8 cellular contexts compared by ENCODE assay signal in the genomic region with DNA sequence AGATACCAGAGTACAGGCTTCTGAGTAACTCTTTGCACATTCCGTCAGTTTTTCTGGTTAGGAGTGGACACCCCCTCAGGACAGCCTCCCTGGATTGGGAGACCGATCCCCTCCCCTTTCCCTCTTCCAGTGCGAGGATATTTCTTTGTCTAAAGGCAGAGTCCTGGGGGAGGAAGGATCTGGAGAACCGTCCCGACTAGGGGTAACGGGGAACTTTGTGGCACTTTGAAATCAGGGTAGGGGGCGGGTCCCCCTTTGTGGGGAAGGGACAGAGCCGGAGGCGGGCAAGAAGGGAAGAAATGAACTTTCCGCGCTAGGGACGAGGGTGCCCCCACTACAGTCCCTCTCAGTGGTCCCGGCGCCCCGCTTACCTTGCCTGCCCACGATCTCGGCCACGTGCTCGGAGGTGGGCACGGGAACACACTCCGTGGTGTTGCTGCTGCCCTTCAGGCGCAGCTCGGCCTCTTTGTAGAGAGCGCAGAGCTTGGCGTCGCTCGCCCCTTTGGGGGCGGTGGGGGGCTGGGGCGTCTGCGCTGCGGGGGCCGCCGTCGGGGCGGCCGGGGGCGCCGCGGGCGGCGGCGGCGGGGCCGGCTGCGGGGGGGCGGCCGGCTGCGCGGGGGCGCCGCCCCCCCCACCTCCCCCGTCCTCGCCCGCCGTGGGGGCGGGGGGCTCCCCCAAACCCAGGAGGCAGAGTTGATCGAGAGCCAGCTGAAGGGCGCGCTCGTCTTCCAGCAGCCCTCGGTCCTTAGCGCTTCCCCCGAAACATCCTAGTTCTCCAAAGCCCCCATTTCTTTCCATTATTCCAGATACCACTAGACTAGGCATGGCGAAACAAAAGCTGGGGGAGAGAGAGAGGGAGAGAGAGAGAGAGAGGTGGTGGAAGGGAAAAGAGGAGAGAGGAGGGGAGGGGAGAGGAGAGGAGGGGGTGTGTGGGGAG. TPM values are rescaled to one million over a fixed set of nuclear protein-coding genes. Genes with fewer than 3 reads are reported as not detected.
DNase-seq lines count a peak whose midpoint lies in the region; TF ChIP-seq lines count a peak whose summit lies in the region.

No MANE protein-coding gene starts in this region.

- peak overlapping the region; percentile 66 for H2AFZ ChIP-seq in trophoblast cell (ENCODE audit: insufficient read depth, low read length, poor library complexity)

- H3K9ac ChIP-seq in trophoblast cell (ENCODE audit: low read length), result peak overlapping the region; percentile 92

- no peaks in the 10 kb centered on the region for H4K20me1 ChIP-seq in DOHH2 (ENCODE audit: control insufficient read depth, insufficient read depth, low read depth, low read length)

- peak; percentile 50 for DNase-seq in NCI-H2227 (lab: John Stamatoyannopoulos, UW; ENCODE audit: unreplicated experiment)
- DNase-seq in trophoblast cell, result no peak
- no peak for DNase-seq in NCI-H2196 treated with DMSO at 0.1 percent for 48 hours (lab: John Stamatoyannopoulos, UW; ENCODE audit: unreplicated experiment)
- DNase-seq in DMS79 treated with DMSO at 0.1 percent for 48 hours (lab: John Stamatoyannopoulos, UW), result no peak
- DNase-seq in putamen (ENCODE audit: low spot score), result no peak
- DNase-seq in islet precursor cell, result no peak

- H3K9me2 ChIP-seq in DOHH2 (replicated peaks; ENCODE audit: control insufficient read depth, low read length), result no peaks in the 10 kb centered on the region

- H3K36me3 ChIP-seq in DOHH2 (ENCODE audit: control insufficient read depth, low read length) (peaks cover 3% of the 10 kb centered on the region; the same call in 1 of the 2 replicates), ectodermal cell (ENCODE audit: control insufficient read depth, insufficient read depth, low read length) (peaks cover 10% of the 10 kb centered on the region), trophoblast cell (ENCODE audit: control insufficient read depth in 1 of 2, insufficient read depth in 2 of 2, low read length in 2 of 2) (peaks cover 14 to 25% of the 10 kb centered on the region in 2 experiments)

- H3K4me3 ChIP-seq in DOHH2 (ENCODE audit: low read length), result peak overlapping the region; percentile 77
- peak overlapping the region; percentile 65 for H3K4me3 ChIP-seq in ectodermal cell (ENCODE audit: insufficient read depth, low read depth, low read length)
- peak overlapping the region; percentile 94 for H3K4me3 ChIP-seq in trophoblast cell (ENCODE audit: low read depth, low read length)

- H4K8ac ChIP-seq in trophoblast cell (ENCODE audit: low read depth, low read length), result peak overlapping the region; percentile 84

- peaks cover 40% of the 10 kb centered on the region for H3K79me1 ChIP-seq in trophoblast cell (ENCODE audit: low read length)

- peak overlapping the region; percentile 94 for H4K91ac ChIP-seq in trophoblast cell (ENCODE audit: low read depth, low read length)

- no peaks in the 10 kb centered on the region for H3K9me3 ChIP-seq in DOHH2 (ENCODE audit: control insufficient read depth, insufficient read depth, low read length)
- H3K9me3 ChIP-seq in ectodermal cell (ENCODE audit: control insufficient read depth, low read length), result no peaks in the 10 kb centered on the region
- H3K9me3 ChIP-seq in trophoblast cell (ENCODE audit: insufficient read depth, low read depth, low read length), result peaks cover 6% of the 10 kb centered on the region

- H3K14ac ChIP-seq in trophoblast cell (ENCODE audit: low read length), result peak overlapping the region; percentile 97

- H3K18ac ChIP-seq in trophoblast cell (ENCODE audit: low read length), result peak overlapping the region; percentile 97

- H3K23ac ChIP-seq in trophoblast cell (ENCODE audit: low read length), result no peak overlapping the region

- H3K4me1 ChIP-seq in DOHH2 (ENCODE audit: control insufficient read depth, low read length) (peaks cover 40% of the 10 kb centered on the region), ectodermal cell (ENCODE audit: control insufficient read depth, insufficient read depth, low read length) (peaks cover 41% of the 10 kb centered on the region), trophoblast cell (ENCODE audit: control insufficient read depth in 1 of 2, insufficient read depth in 2 of 2, low read length in 2 of 2) (peaks cover 20 to 36% of the 10 kb centered on the region in 2 experiments)

- peak overlapping the region; percentile 97 for H3K4ac ChIP-seq in trophoblast cell (ENCODE audit: low read depth, low read length)

- H3K79me2 ChIP-seq in DOHH2 (ENCODE audit: control insufficient read depth, low read length) (peaks cover 1% of the 10 kb centered on the region), trophoblast cell (ENCODE audit: control insufficient read depth, insufficient read depth, low read length, poor library complexity) (peaks cover 52% of the 10 kb centered on the region)

- H3K4me2 ChIP-seq in DOHH2 (ENCODE audit: low read length) (peak overlapping the region; percentile 81), trophoblast cell (ENCODE audit: low read length) (peak overlapping the region; percentile 94)

- peak overlapping the region; percentile 92 for H2BK5ac ChIP-seq in trophoblast cell (ENCODE audit: low read depth, low read length, poor library complexity)

- TF ChIP-seq CTCF in DOHH2 (IDR thresholded peaks at IDR 0.05; ENCODE audit: low read depth, low read length, poor library complexity, severe bottlenecking), result no peak

- H2BK12ac ChIP-seq in trophoblast cell (ENCODE audit: low read length), result peak overlapping the region; percentile 42

- H3K27ac ChIP-seq in DOHH2 (ENCODE audit: low read depth, low read length) (no peak overlapping the region), ectodermal cell (ENCODE audit: insufficient read depth, low read depth, low read length, poor library complexity, severe bottlenecking) (peak overlapping the region; percentile 99), trophoblast cell (ENCODE audit: low read depth, low read length) (peak overlapping the region; percentile 86)

- 0% methylated on average over 60 to 64 of the region's 64 CpGs for WGBS in ectodermal cell, 2 experiments
- no CpG with 5 or more reads among the region's 64 CpGs for WGBS in trophoblast cell (ENCODE audit: extremely low coverage, insufficient coverage, insufficient read length)

- peaks cover 23% of the 10 kb centered on the region for H3F3A ChIP-seq in DOHH2 (ENCODE audit: control insufficient read depth, insufficient read depth)

- H2AK5ac ChIP-seq in trophoblast cell (ENCODE audit: low read length), result peak overlapping the region; percentile 97

- H2BK120ac ChIP-seq in trophoblast cell (ENCODE audit: insufficient read depth, low read length, poor library complexity), result peak overlapping the region; percentile 71

- H4K12ac ChIP-seq in trophoblast cell (ENCODE audit: low read depth, low read length), result peak overlapping the region; percentile 95

- peaks cover 22% of the 10 kb centered on the region for H3K27me3 ChIP-seq in DOHH2 (ENCODE audit: control insufficient read depth, low read length)
- no peaks in the 10 kb centered on the region for H3K27me3 ChIP-seq in ectodermal cell (ENCODE audit: control insufficient read depth, insufficient read depth, low read length, poor library complexity, severe bottlenecking)
- H3K27me3 ChIP-seq in trophoblast cell (ENCODE audit: insufficient read depth, low read length), result no peaks in the 10 kb centered on the region

RNA-seq across cellular contexts. Expression of a gene that starts 0.8 kb away (rescaled TPM):
- polyA plus RNA-seq in ectodermal cell (2013, experiment 1 of 4), result 85.4 TPM
- 98.5 TPM for polyA plus RNA-seq in ectodermal cell (2013, experiment 2 of 4)
- polyA plus RNA-seq in ectodermal cell (2013, experiment 3 of 4), result 84.4 TPM
- polyA plus RNA-seq in ectodermal cell (2013, experiment 4 of 4), result 88.8 TPM
- polyA plus RNA-seq in trophoblast cell (2013), result 38.9 and 40.4 TPM in 2 replicates

RNA-seq across cellular contexts. Expression of a gene that starts 20.5 kb away (rescaled TPM):
- polyA plus RNA-seq in ectodermal cell (2013, experiment 1 of 4), result 7.1 TPM
- polyA plus RNA-seq in ectodermal cell (2013, experiment 2 of 4), result 7.4 TPM
- polyA plus RNA-seq in ectodermal cell (2013, experiment 3 of 4), result 7.5 TPM
- 6.5 TPM for polyA plus RNA-seq in ectodermal cell (2013, experiment 4 of 4)
- 92.3 and 94.0 TPM in 2 replicates for polyA plus RNA-seq in trophoblast cell (2013)

RNA-seq across cellular contexts. Expression of a gene that starts 26.9 kb away (rescaled TPM):
- 89.9 TPM for polyA plus RNA-seq in ectodermal cell (2013, experiment 1 of 4)
- polyA plus RNA-seq in ectodermal cell (2013, experiment 2 of 4), result 84.4 TPM
- 96.6 TPM for polyA plus RNA-seq in ectodermal cell (2013, experiment 3 of 4)
- polyA plus RNA-seq in ectodermal cell (2013, experiment 4 of 4), result 105 TPM
- 71.8 and 76.8 TPM in 2 replicates for polyA plus RNA-seq in trophoblast cell (2013)

RNA-seq across cellular contexts. Expression of a gene that starts 27.8 kb away (rescaled TPM):
- polyA plus RNA-seq in ectodermal cell (2013, experiment 1 of 4), result 95.8 TPM
- polyA plus RNA-seq in ectodermal cell (2013, experiment 2 of 4), result 88.1 TPM
- 66.5 TPM for polyA plus RNA-seq in ectodermal cell (2013, experiment 3 of 4)
- polyA plus RNA-seq in ectodermal cell (2013, experiment 4 of 4), result 76.3 TPM
- polyA plus RNA-seq in trophoblast cell (2013), result 44.6 and 45.7 TPM in 2 replicates

RNA-seq across cellular contexts. Expression of a gene that starts 33.1 kb away (rescaled TPM):
- polyA plus RNA-seq in ectodermal cell (2013, experiment 1 of 4), result 35.3 TPM
- polyA plus RNA-seq in ectodermal cell (2013, experiment 2 of 4), result 35.9 TPM
- polyA plus RNA-seq in ectodermal cell (2013, experiment 3 of 4), result 25.6 TPM
- polyA plus RNA-seq in ectodermal cell (2013, experiment 4 of 4), result 30.8 TPM
- polyA plus RNA-seq in trophoblast cell (2013), result 414 and 457 TPM in 2 replicates
